10 cellular contexts compared by ENCODE assay signal in genomic region chr3:134600166-134600670, GRCh38. TPM values are rescaled to one million over a fixed set of nuclear protein-coding genes. Genes with fewer than 3 reads are reported as not detected.
A peak's percentile ranks its signal among the peaks of the same experiment; 100 is the strongest.
DNase-seq lines count a peak whose midpoint lies in the region; ATAC-seq lines count a peak whose summit lies in the region.
"Had no signal": no experiment of that assay in that cellular context is flagged by ENCODE, and none has a peak within 500 bp of the region (broad histone marks: within the 10 kb centered on the region; RNA-seq: fewer than 3 reads in every experiment).

No MANE protein-coding gene starts in this region.

- H3K27ac Mint-ChIP-seq in stimulated activated naive B cell treated with anti-CD40 and anti-IgM and Interleukin-4, amounts not matched to agents 10 μg/mL and 1 μg/mL and 100 μg/mL, for 72 hours, result no peak overlapping the region
- no peak overlapping the region for H3K27ac Mint-ChIP-seq in activated CD4-positive, alpha-beta T cell treated with anti-CD3 and anti-CD28 coated beads, Interleukin-2, amount 10 ng/mL, durations not matched to agents 24 days and 14 days
- H3K27ac Mint-ChIP-seq: T-helper 1 cell treated with Interleukin-12 subunit alpha and Interleukin-12 subunit beta and Interleukin-4 antibody, amounts not matched to agents 30 μg/mL and 1 μg/mL, for 36 hours had no signal

- H3K9me3 Mint-ChIP-seq in stimulated activated naive B cell treated with anti-CD40 and anti-IgM and Interleukin-4, amounts not matched to agents 10 μg/mL and 1 μg/mL and 100 μg/mL, for 72 hours, result no peaks in the 10 kb centered on the region
- no peaks in the 10 kb centered on the region for H3K9me3 Mint-ChIP-seq in activated CD4-positive, alpha-beta T cell treated with anti-CD3 and anti-CD28 coated beads, Interleukin-2, amount 10 ng/mL, durations not matched to agents 24 days and 14 days
- H3K9me3 Mint-ChIP-seq: T-helper 1 cell treated with Interleukin-12 subunit alpha and Interleukin-12 subunit beta and Interleukin-4 antibody, amounts not matched to agents 30 μg/mL and 1 μg/mL, for 36 hours had no signal

- no peak overlapping the region for H3K4me3 Mint-ChIP-seq in stimulated activated naive B cell treated with anti-CD40 and anti-IgM and Interleukin-4, amounts not matched to agents 10 μg/mL and 1 μg/mL and 100 μg/mL, for 72 hours
- H3K4me3 Mint-ChIP-seq in activated CD4-positive, alpha-beta T cell treated with anti-CD3 and anti-CD28 coated beads, Interleukin-2, amount 10 ng/mL, durations not matched to agents 24 days and 14 days, result no peak overlapping the region
- H3K4me3 Mint-ChIP-seq: T-helper 1 cell treated with Interleukin-12 subunit alpha and Interleukin-12 subunit beta and Interleukin-4 antibody, amounts not matched to agents 30 μg/mL and 1 μg/mL, for 36 hours had no signal

- intact Hi-C loops in cardiac septum (cut with DNase I) (loop anchor here (2.0 to 5.0 kb wide), 2 partner anchors 155 to 1297 kb away; no protein-coding TSS in a partner anchor), Right ventricle myocardium inferior (cut with DNase I) (loop anchor here (2.0 to 5.0 kb wide), 4 partner anchors 157 to 1295 kb away; no protein-coding TSS in a partner anchor)
- intact Hi-C loops in activated CD4-positive, alpha-beta T cell treated with anti-CD3 and anti-CD28 coated beads, Interleukin-2, amount 10 ng/mL, durations not matched to agents 24 days and 14 days (cut with micrococcal nuclease), result loop anchor here (5.0 to 10.0 kb wide), 2 partner anchors 155 to 1442 kb away; no protein-coding TSS in a partner anchor

- H3K36me3 Mint-ChIP-seq in stimulated activated naive B cell treated with anti-CD40 and anti-IgM and Interleukin-4, amounts not matched to agents 10 μg/mL and 1 μg/mL and 100 μg/mL, for 72 hours, result no peaks in the 10 kb centered on the region
- H3K36me3 Mint-ChIP-seq in activated CD4-positive, alpha-beta T cell treated with anti-CD3 and anti-CD28 coated beads, Interleukin-2, amount 10 ng/mL, durations not matched to agents 24 days and 14 days (ENCODE audit: low read depth), result no peaks in the 10 kb centered on the region

- DNase-seq in cardiac septum (ENCODE audit: low spot score), result peak; percentile 17
- DNase-seq in Right ventricle myocardium inferior (ENCODE audit: missing footprints), result no peak
- peak; percentile 38 for DNase-seq in M059J (ENCODE audit: low read depth)
- DNase-seq in dedifferentiated amniotic fluid mesenchymal stem cell (ENCODE audit: extremely low spot score), result peak; percentile 60
- no peak for DNase-seq in stimulated activated naive B cell treated with anti-CD40 and anti-IgM and Interleukin-4, amounts not matched to agents 10 μg/mL and 1 μg/mL and 100 μg/mL, for 72 hours
- no peak for DNase-seq in activated CD4-positive, alpha-beta T cell treated with anti-CD3 and anti-CD28 coated beads, Interleukin-2, amount 10 ng/mL, durations not matched to agents 24 days and 14 days
- DNase-seq: amniotic stem cell had no signal

- peaks cover 0 to 9% of the 10 kb centered on the region in 2 donors for H3K4me1 Mint-ChIP-seq in stimulated activated naive B cell treated with anti-CD40 and anti-IgM and Interleukin-4, amounts not matched to agents 10 μg/mL and 1 μg/mL and 100 μg/mL, for 72 hours
- H3K4me1 Mint-ChIP-seq in activated CD4-positive, alpha-beta T cell treated with anti-CD3 and anti-CD28 coated beads, Interleukin-2, amount 10 ng/mL, durations not matched to agents 24 days and 14 days, result peaks cover 11% of the 10 kb centered on the region

- peaks cover 5 to 9% of the 10 kb centered on the region in 2 donors for H3K27me3 Mint-ChIP-seq in stimulated activated naive B cell treated with anti-CD40 and anti-IgM and Interleukin-4, amounts not matched to agents 10 μg/mL and 1 μg/mL and 100 μg/mL, for 72 hours
- H3K27me3 Mint-ChIP-seq in activated CD4-positive, alpha-beta T cell treated with anti-CD3 and anti-CD28 coated beads, Interleukin-2, amount 10 ng/mL, durations not matched to agents 24 days and 14 days, result peaks cover 3% of the 10 kb centered on the region

- ATAC-seq in Right ventricle myocardium inferior (no peak), GM18867 (IDR thresholded peaks at IDR 0.05; ENCODE audit: unreplicated experiment) (no peak), GM21576 (IDR thresholded peaks at IDR 0.05; ENCODE audit: unreplicated experiment) (no peak)
- ATAC-seq in stimulated activated naive B cell treated with anti-CD40 and anti-IgM and Interleukin-4, amounts not matched to agents 10 μg/mL and 1 μg/mL and 100 μg/mL, for 72 hours (replicated peaks), result peak; percentile 11 to 17

RNA-seq across cellular contexts. Expression of gene KY, which starts 50.6 kb away (rescaled TPM):
- total RNA-seq in cardiac septum (3.9 TPM), Right ventricle myocardium inferior (16.7 TPM)
- total RNA-seq in M059J (2014; rRNA removed; shearing (Covaris generic)), result 0.66 and 0.76 TPM in 2 replicates
- not detected in 2 replicates for total RNA-seq in activated CD4-positive, alpha-beta T cell treated with anti-CD3 and anti-CD28 coated beads, Interleukin-2, amount 10 ng/mL, durations not matched to agents 24 days and 14 days

Comparison
In these comparisons a context has a peak if more than half of its experiments do, and no peak if none do; other contexts are left out.
1. DNase-seq: peak in cardiac septum (single experiment), M059J (single experiment) and dedifferentiated amniotic fluid mesenchymal stem cell (single experiment); none in Right ventricle myocardium inferior (single experiment), stimulated activated naive B cell treated with anti-CD40 and anti-IgM and Interleukin-4, amounts not matched to agents 10 μg/mL and 1 μg/mL and 100 μg/mL, for 72 hours (single experiment) and activated CD4-positive, alpha-beta T cell treated with anti-CD3 and anti-CD28 coated beads, Interleukin-2, amount 10 ng/mL, durations not matched to agents 24 days and 14 days (single experiment).
2. ATAC-seq: peak in stimulated activated naive B cell treated with anti-CD40 and anti-IgM and Interleukin-4, amounts not matched to agents 10 μg/mL and 1 μg/mL and 100 μg/mL, for 72 hours (2 of 2); none in Right ventricle myocardium inferior (single experiment), GM18867 (single experiment) and GM21576 (single experiment).